ENCODE assay signal across 8 cellular contexts in the genomic region with DNA sequence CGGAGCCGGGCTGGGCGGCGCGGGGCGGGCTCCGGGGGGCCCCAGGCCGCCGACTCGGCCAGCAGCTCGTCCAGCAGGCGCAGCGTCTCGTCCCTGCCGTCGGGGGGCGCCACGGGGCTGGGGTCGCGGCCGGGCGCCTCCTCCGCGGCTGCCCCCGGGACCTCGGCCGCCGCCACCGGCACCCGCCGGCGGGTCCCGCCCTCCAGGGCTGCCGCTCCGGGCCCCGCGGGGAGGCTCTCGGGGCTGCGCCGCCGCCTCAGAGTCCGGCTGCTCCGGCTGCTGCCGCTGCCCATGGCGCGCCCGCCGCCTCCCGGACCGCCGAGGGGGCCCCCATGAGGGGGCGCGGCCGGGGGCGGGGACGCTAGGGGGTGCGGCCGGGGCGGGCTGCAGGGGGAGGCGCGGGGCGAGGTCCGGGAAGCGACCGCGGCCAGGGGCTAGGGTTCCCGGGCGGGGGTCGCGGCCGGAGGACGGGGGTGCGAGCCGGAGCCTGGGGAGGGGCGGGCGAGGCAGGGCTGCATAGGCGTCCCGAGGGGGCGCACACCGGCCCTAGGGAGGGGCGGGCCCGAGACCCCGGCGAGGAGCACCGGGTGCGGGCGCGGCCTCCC. TPM values are rescaled to one million over a fixed set of nuclear protein-coding genes. Genes with fewer than 3 reads are reported as not detected.
DNase-seq lines count a peak whose midpoint lies in the region; TF ChIP-seq lines count a peak whose summit lies in the region.

A gene with protein sequence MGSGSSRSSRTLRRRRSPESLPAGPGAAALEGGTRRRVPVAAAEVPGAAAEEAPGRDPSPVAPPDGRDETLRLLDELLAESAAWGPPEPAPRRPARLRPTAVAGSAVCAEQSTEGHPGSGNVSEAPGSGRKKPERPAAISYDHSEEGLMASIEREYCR (minus strand): TSS at position 481 of the 605 bp plus-strand sequence. CDS start 188 bp downstream, at position 293.

- H3K27ac ChIP-seq in SU-DHL-6 (ENCODE audit: low read depth, low read length) (no peak within 1 kb of the TSS), esophagus muscularis mucosa (replicated peaks in 1 of 4) (peak within 1 kb of the TSS; percentile 91 to 97 (median 94)), neural cell (ENCODE audit: low read length) (no peak within 1 kb of the TSS)

- H3K9me3 ChIP-seq in SU-DHL-6 (ENCODE audit: insufficient read depth, low read length) (no peaks in the 10 kb centered on the region), esophagus muscularis mucosa (no peaks in the 10 kb centered on the region), neural cell (ENCODE audit: low read length) (no peaks in the 10 kb centered on the region)

- H3K9ac ChIP-seq in SU-DHL-6 (ENCODE audit: low read length) = peak within 1 kb of the TSS; percentile 18; the same call in 1 of the 2 replicates
- no peak within 1 kb of the TSS for H3K9ac ChIP-seq in neural cell (ENCODE audit: low read length)

- TF ChIP-seq EP300 in esophagus muscularis mucosa (IDR thresholded peaks at IDR 0.05) (no peak), neural cell (conservative IDR thresholded peaks at IDR 0.05; ENCODE audit: poor library complexity, severe bottlenecking) (no peak)

- no peak for TF ChIP-seq RAD21 in neural cell (conservative IDR thresholded peaks at IDR 0.05)

- WGBS in esophagus muscularis mucosa = 0% methylated on average over 7 of the region's 88 CpGs

- H3K27me3 ChIP-seq in SU-DHL-6 (ENCODE audit: low read length) (no peaks in the 10 kb centered on the region), esophagus muscularis mucosa (peaks cover 0 to 12% (median 0%) of the 10 kb centered on the region in 4 donors), neural cell (ENCODE audit: insufficient read depth, low read depth, low read length) (peaks cover 62% of the 10 kb centered on the region)

- TF ChIP-seq POLR2A in esophagus muscularis mucosa (IDR thresholded peaks at IDR 0.05; ENCODE audit: low read depth) = no peak

- intact Hi-C loops in esophagus muscularis mucosa (cut with DNase I) = no loop called here

- no peak within 1 kb of the TSS for H2AFZ ChIP-seq in SU-DHL-6 (ENCODE audit: low read depth, low read length, severe bottlenecking)
- H2AFZ ChIP-seq in neural cell (ENCODE audit: low read depth, low read length) = no peak within 1 kb of the TSS

- DNase-seq in NCI-H2227 (lab: John Stamatoyannopoulos, UW; ENCODE audit: unreplicated experiment) (peak; percentile 61), NCI-H2227 treated with DMSO at 0.1 percent for 48 hours (lab: John Stamatoyannopoulos, UW) (no peak), HFF-Myc (ENCODE audit: extremely low read depth, low read depth) (no peak), esophagus muscularis mucosa (ENCODE audit: extremely low spot score) (no peak), NCI-H1436 treated with DMSO at 0.1 percent for 48 hours (lab: John Stamatoyannopoulos, UW) (no peak), HT-29 (ENCODE audit: low spot score) (no peak)

- H3K36me3 ChIP-seq in SU-DHL-6 (ENCODE audit: low read length) (no peaks in the 10 kb centered on the region), esophagus muscularis mucosa (no peaks in the 10 kb centered on the region), neural cell (ENCODE audit: insufficient read depth, low read length) (no peaks in the 10 kb centered on the region)

- TF ChIP-seq CTCF in HFF-Myc (IDR thresholded peaks at IDR 0.05; ENCODE audit: low read depth, low read length, missing control alignments) = no peak
- TF ChIP-seq CTCF in SU-DHL-6 (IDR thresholded peaks at IDR 0.05; ENCODE audit: insufficient read depth, low read length, poor library complexity, severe bottlenecking) = no peak
- TF ChIP-seq CTCF in esophagus muscularis mucosa (IDR thresholded peaks at IDR 0.05) = peak; percentile 14 to 46 (median 40)
- no peak for TF ChIP-seq CTCF in neural cell (IDR thresholded peaks at IDR 0.05; ENCODE audit: poor library complexity, severe bottlenecking)

- H3K4me2 ChIP-seq in SU-DHL-6 (ENCODE audit: low read depth, low read length, poor library complexity, severe bottlenecking) (peak within 1 kb of the TSS; percentile 45), neural cell (ENCODE audit: low read length) (no peak within 1 kb of the TSS)

- no peaks in the 10 kb centered on the region for H3K9me2 ChIP-seq in SU-DHL-6 (replicated peaks; ENCODE audit: insufficient read depth, low read length)
- H3K9me2 ChIP-seq in neural cell (ENCODE audit: insufficient read depth, low read length) = no peaks in the 10 kb centered on the region

- peaks cover 6 to 56% (median 49%) of the 10 kb centered on the region in 4 donors for H3K4me1 ChIP-seq in esophagus muscularis mucosa

- H3F3A ChIP-seq in SU-DHL-6 (ENCODE audit: insufficient read depth) (peaks cover 12% of the 10 kb centered on the region; the same call in 1 of the 2 replicates), neural cell (ENCODE audit: insufficient read depth, low read length, poor library complexity, severe bottlenecking) (no peaks in the 10 kb centered on the region)

- H4K20me1 ChIP-seq in SU-DHL-6 (ENCODE audit: low read depth, low read length) (no peaks in the 10 kb centered on the region), neural cell (ENCODE audit: insufficient read depth) (no peaks in the 10 kb centered on the region)

- H3K4me3 ChIP-seq in HFF-Myc (replicated peaks; ENCODE audit: low read depth, low read length) (peak within 1 kb of the TSS; percentile 17), SU-DHL-6 (ENCODE audit: insufficient read depth, low read length, poor library complexity, severe bottlenecking) (peak within 1 kb of the TSS; percentile 27), esophagus muscularis mucosa (peak within 1 kb of the TSS; percentile 69 to 84 (median 75)), neural cell (ENCODE audit: low read length) (peak within 1 kb of the TSS; percentile 45)

- H3K79me2 ChIP-seq in SU-DHL-6 (ENCODE audit: insufficient read depth, low read length) (no peaks in the 10 kb centered on the region), neural cell (replicated peaks; ENCODE audit: insufficient read depth, low read length) (no peaks in the 10 kb centered on the region)

TF ChIP-seq in neural cell, 6 proteins besides CTCF, POLR2A, EP300 and RAD21:
- TF ChIP-seq SMC3 (conservative IDR thresholded peaks at IDR 0.05; ENCODE audit: poor library complexity) (no peak), EZH2 (IDR thresholded peaks at IDR 0.05; ENCODE audit: borderline replicate concordance, insufficient read depth, low read length, poor library complexity, severe bottlenecking) (no peak), MXI1 (conservative IDR thresholded peaks at IDR 0.05; ENCODE audit: poor library complexity, severe bottlenecking) (no peak), TAF1 (IDR thresholded peaks at IDR 0.05; ENCODE audit: low read depth) (no peak), POLR2AphosphoS5 (IDR thresholded peaks at IDR 0.05) (no peak)
- TF ChIP-seq, protein P1, sequence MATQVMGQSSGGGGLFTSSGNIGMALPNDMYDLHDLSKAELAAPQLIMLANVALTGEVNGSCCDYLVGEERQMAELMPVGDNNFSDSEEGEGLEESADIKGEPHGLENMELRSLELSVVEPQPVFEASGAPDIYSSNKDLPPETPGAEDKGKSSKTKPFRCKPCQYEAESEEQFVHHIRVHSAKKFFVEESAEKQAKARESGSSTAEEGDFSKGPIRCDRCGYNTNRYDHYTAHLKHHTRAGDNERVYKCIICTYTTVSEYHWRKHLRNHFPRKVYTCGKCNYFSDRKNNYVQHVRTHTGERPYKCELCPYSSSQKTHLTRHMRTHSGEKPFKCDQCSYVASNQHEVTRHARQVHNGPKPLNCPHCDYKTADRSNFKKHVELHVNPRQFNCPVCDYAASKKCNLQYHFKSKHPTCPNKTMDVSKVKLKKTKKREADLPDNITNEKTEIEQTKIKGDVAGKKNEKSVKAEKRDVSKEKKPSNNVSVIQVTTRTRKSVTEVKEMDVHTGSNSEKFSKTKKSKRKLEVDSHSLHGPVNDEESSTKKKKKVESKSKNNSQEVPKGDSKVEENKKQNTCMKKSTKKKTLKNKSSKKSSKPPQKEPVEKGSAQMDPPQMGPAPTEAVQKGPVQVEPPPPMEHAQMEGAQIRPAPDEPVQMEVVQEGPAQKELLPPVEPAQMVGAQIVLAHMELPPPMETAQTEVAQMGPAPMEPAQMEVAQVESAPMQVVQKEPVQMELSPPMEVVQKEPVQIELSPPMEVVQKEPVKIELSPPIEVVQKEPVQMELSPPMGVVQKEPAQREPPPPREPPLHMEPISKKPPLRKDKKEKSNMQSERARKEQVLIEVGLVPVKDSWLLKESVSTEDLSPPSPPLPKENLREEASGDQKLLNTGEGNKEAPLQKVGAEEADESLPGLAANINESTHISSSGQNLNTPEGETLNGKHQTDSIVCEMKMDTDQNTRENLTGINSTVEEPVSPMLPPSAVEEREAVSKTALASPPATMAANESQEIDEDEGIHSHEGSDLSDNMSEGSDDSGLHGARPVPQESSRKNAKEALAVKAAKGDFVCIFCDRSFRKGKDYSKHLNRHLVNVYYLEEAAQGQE (IDR thresholded peaks at IDR 0.05; ENCODE audit: borderline replicate concordance) = no peak

RNA-seq across cellular contexts. Expression of the gene that starts here (rescaled TPM):
- 10 to 100 TPM; 16.9 to 56.4 (median 35.4) TPM for total RNA-seq in esophagus muscularis mucosa
- polyA plus RNA-seq in neural cell = not detected in 2 replicates
- polyA minus RNA-seq in neural cell = not detected in 2 replicates
- not detected in 2 replicates for total RNA-seq in HT-29 (2014; rRNA removed; shearing (Covaris generic))

Comparison
In these comparisons a context has a peak if more than half of its experiments do, and no peak if none do; other contexts are left out.
1. RNA of the gene that starts here (total RNA-seq): 16.9 to 56.4 TPM in esophagus muscularis mucosa; not detected in HT-29; every median in the first group is over 10 times any median in the second.
2. H3K4me3 ChIP-seq: peak in every context shown above with its lines; median percentile 75 in esophagus muscularis mucosa; 45 in neural cell; 27 in SU-DHL-6; 17 in HFF-Myc.
3. CTCF ChIP-seq: peak in esophagus muscularis mucosa (3 of 3); none in HFF-Myc (single experiment), SU-DHL-6 (single experiment) and neural cell (single experiment).
4. H3K27ac ChIP-seq: peak in esophagus muscularis mucosa (4 of 4); none in SU-DHL-6 (single experiment) and neural cell (single experiment).